17 cellular contexts compared by ENCODE assay signal in the genomic region with DNA sequence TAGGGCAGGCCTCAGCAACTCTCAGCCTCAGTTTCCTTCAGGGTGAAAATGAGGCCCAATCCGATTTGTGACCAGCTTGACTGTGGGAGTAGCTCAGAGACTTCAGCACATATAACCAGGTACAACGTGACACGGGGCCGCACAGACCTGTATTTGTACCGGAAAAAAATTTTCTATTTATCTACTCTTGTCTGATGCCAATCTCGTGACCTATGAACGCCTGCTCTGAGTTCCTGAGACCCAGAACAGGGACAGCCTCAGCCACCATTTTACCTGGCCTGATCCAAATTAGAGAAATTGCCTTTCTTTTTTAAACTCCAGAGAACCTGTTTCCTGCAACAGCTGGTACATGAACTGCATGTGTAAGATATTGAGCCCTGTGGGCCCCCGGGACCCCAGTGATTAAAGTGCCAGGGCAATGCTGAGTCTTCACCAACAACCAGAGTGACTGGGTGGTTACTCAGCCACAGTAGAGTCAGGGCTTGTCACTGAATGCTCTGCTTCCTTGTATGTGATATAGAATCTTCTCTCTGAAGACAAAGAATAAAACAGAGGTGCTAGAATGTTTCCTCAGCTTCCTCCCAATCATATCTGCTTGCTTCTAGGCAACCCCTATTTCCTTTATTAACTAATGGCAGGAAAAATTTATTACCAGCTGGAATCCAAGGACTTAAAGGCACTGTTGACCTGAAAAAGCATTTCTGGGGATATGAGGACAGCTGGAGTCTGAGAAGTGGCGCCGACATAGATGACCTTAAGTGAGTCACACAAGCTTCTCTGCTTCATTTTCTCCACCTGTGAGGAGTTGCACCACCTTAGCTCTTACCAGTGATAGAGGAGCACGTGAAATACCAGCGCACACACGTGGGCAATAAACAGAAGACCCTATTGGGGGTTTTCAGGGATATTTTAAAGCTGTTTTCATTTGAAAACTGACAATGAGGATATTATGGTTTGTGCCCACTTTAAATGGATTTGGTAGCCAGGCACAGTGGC. TPM values are rescaled to one million over a fixed set of nuclear protein-coding genes. Genes with fewer than 3 reads are reported as not detected.
DNase-seq lines count a peak whose midpoint lies in the region; TF ChIP-seq lines count a peak whose summit lies in the region.
"Had no signal": no experiment of that assay in that cellular context is flagged by ENCODE, and none has a peak within 500 bp of the region (broad histone marks: within the 10 kb centered on the region; RNA-seq: fewer than 3 reads in every experiment).

No MANE protein-coding gene starts in this region.

- no peak overlapping the region for H3K4me3 Mint-ChIP-seq in neural crest cell
- H3K4me3 Mint-ChIP-seq: HFFc6; natural killer cell treated with Interleukin-12 subunit alpha and Interleukin-12 subunit beta and Interleukin-15 and Interleukin-18, amount 100 ng/mL, for 72 hours had no signal

- H3K9me3 Mint-ChIP-seq in neural crest cell, result no peaks in the 10 kb centered on the region
- H3K9me3 Mint-ChIP-seq: activated naive CD4-positive, alpha-beta T cell treated with anti-CD3 and anti-CD28 coated beads, Interleukin-2, amount 50 U/mL, for 72 hours; HFFc6; natural killer cell treated with Interleukin-12 subunit alpha and Interleukin-12 subunit beta and Interleukin-15 and Interleukin-18, amount 100 ng/mL, for 72 hours had no signal

- H3K4me1 Mint-ChIP-seq in neural crest cell, result peaks cover 60% of the 10 kb centered on the region

- intact Hi-C loops in head of caudate nucleus (cut with DNase I), result no loop called here

- DNase-seq in ELR (ENCODE audit: low read depth) (peak; percentile 22), NCI-H82 (lab: John Stamatoyannopoulos, UW) (peak; percentile 51), dermis blood vessel endothelial cell (peak; percentile 3), neural crest cell (ENCODE audit: low read depth, low spot score) (no peak), 8988T (no peak), NCI-H2196 treated with DMSO at 0.1 percent for 48 hours (lab: John Stamatoyannopoulos, UW; ENCODE audit: unreplicated experiment) (no peak), head of caudate nucleus (no peak), NCI-H345 treated with DMSO at 0.1 percent for 48 hours (lab: John Stamatoyannopoulos, UW; ENCODE audit: unreplicated experiment) (no peak)
- DNase-seq: DMS153; HFFc6; kidney glomerular epithelial cell; NCI-H2029; NCI-H510A treated with DMSO at 0.1 percent for 48 hours; SIG-M5; stimulated activated CD4-positive, alpha-beta T cell treated with anti-CD3 and anti-CD28 coated beads, Interleukin-12 subunit alpha, Interleukin-12 subunit beta, amount 100 ng/mL, for 4 hours had no signal

- no peak for TF ChIP-seq CTCF in neural crest cell (conservative IDR thresholded peaks at IDR 0.05)

- peak overlapping the region; percentile 78 for H3K27ac Mint-ChIP-seq in neural crest cell (ENCODE audit: unreplicated experiment)
- H3K27ac Mint-ChIP-seq: activated naive CD4-positive, alpha-beta T cell treated with anti-CD3 and anti-CD28 coated beads, Interleukin-2, amount 50 U/mL, for 72 hours; HFFc6; natural killer cell treated with Interleukin-12 subunit alpha and Interleukin-12 subunit beta and Interleukin-15 and Interleukin-18, amount 100 ng/mL, for 72 hours had no signal

- no peaks in the 10 kb centered on the region for H3K27me3 Mint-ChIP-seq in neural crest cell (ENCODE audit: low read depth)

- H3K36me3 Mint-ChIP-seq in neural crest cell (ENCODE audit: low read depth), result no peaks in the 10 kb centered on the region
- H3K36me3 Mint-ChIP-seq: activated naive CD4-positive, alpha-beta T cell treated with anti-CD3 and anti-CD28 coated beads, Interleukin-2, amount 50 U/mL, for 72 hours; natural killer cell treated with Interleukin-12 subunit alpha and Interleukin-12 subunit beta and Interleukin-15 and Interleukin-18, amount 100 ng/mL, for 72 hours had no signal

RNA-seq across cellular contexts. Expression of a gene that starts 47.6 kb away (rescaled TPM):
- total RNA-seq in dermis blood vessel endothelial cell (0.19 and 0.68 TPM in 2 replicates), neural crest cell (89.1 and 91.0 TPM in 2 replicates)

Comparison
In these comparisons a context has a peak if more than half of its experiments do, and no peak if none do; other contexts are left out.
1. DNase-seq: peak in ELR (single experiment), NCI-H82 (single experiment) and dermis blood vessel endothelial cell (single experiment); none in neural crest cell (single experiment), 8988T (single experiment), NCI-H2196 treated with DMSO at 0.1 percent for 48 hours (single experiment), head of caudate nucleus (0 of 42) and NCI-H345 treated with DMSO at 0.1 percent for 48 hours (single experiment).
2. RNA of a gene that starts 47.6 kb away (total RNA-seq): 89.1 to 91.0 TPM in neural crest cell; 0.19 to 0.68 TPM in dermis blood vessel endothelial cell; every median in the first group is over 10 times any median in the second.